Comparison of ENCODE assay signal across 8 cellular contexts in genomic region chr9:34590376-34591090, GRCh38. TPM values are rescaled to one million over a fixed set of nuclear protein-coding genes. Genes with fewer than 3 reads are reported as not detected.
DNase-seq lines count a peak whose midpoint lies in the region; ATAC-seq and TF ChIP-seq lines count a peak whose summit lies in the region.

No MANE protein-coding gene starts in this region.

- peak; percentile 66 for DNase-seq in GM23338 (ENCODE audit: low spot score)
- DNase-seq in activated CD8-positive, alpha-beta T cell treated with anti-CD3 and anti-CD28 coated beads, Interleukin-2, amount 10 ng/mL, durations not matched to agents 7 days and 5 days = no peak
- peak; percentile 67 to 88 (median 85) for DNase-seq in right cardiac atrium
- peak in 1 of 2 donors; percentile 69 for DNase-seq in gastrocnemius medialis
- no peak for DNase-seq in glomerular visceral epithelial cell (ENCODE audit: extremely low spot score)
- DNase-seq in GM13977 (ENCODE audit: low spot score) = no peak

- CTCF ChIA-PET in activated CD8-positive, alpha-beta T cell treated with anti-CD3 and anti-CD28 coated beads, Interleukin-2, amount 10 ng/mL, durations not matched to agents 7 days and 5 days (lab: Charles Lee) = interaction anchor here (0.8 to 2.9 kb wide), 11 partner anchors 8 to 187 kb away, joined by 3 to 32 read pairs (median 4); partner anchors contain the start of gene SIGMAR1

- in situ Hi-C loops in gastrocnemius medialis (cut with MboI; ENCODE audit: low sequenced_read_pairs in 4 of 4) (no loop called here), GM13977 (cut with MboI; ENCODE audit: low pct_unique_long_range_greater_than_20kb, low sequenced_read_pairs, unreplicated experiment) (loop anchor here (25.0 kb wide), 1 partner anchor 153 kb away; no protein-coding TSS in a partner anchor)

- 22% methylated on average over 35 of the region's 35 CpGs for WGBS in right cardiac atrium

- H3K27ac ChIP-seq in GM23338 (ENCODE audit: low read depth) = no peak overlapping the region
- peak overlapping the region; percentile 21 for H3K27ac ChIP-seq in right cardiac atrium (ENCODE audit: low read length)
- peak overlapping the region; percentile 82 to 93 (median 86) for H3K27ac ChIP-seq in gastrocnemius medialis

- H3K4me3 ChIP-seq in GM23338 (peak overlapping the region; percentile 70), right cardiac atrium (ENCODE audit: low read length) (peak overlapping the region; percentile 45), gastrocnemius medialis (peak overlapping the region; percentile 61 to 82 (median 72))

- POLR2A ChIA-PET in activated CD8-positive, alpha-beta T cell treated with anti-CD3 and anti-CD28 coated beads, Interleukin-2, amount 10 ng/mL, durations not matched to agents 7 days and 5 days (lab: Charles Lee) = no interaction called here

- peaks cover 96% of the 10 kb centered on the region for H3K27me3 ChIP-seq in GM23338 (ENCODE audit: insufficient read depth)
- no peaks in the 10 kb centered on the region for H3K27me3 ChIP-seq in right cardiac atrium (ENCODE audit: control insufficient read depth, insufficient read depth)
- no peaks in the 10 kb centered on the region for H3K27me3 ChIP-seq in gastrocnemius medialis

- no peaks in the 10 kb centered on the region for H3K79me2 ChIP-seq in GM23338 (replicated peaks; ENCODE audit: insufficient read depth)

- H3K9me3 Mint-ChIP-seq in GM23338 = peaks cover 3% of the 10 kb centered on the region; the same call in 1 of the 3 replicates
- no peaks in the 10 kb centered on the region for H3K9me3 Mint-ChIP-seq in activated CD8-positive, alpha-beta T cell treated with anti-CD3 and anti-CD28 coated beads, Interleukin-2, amount 10 ng/mL, durations not matched to agents 7 days and 5 days (ENCODE audit: insufficient read depth)

- H3K36me3 Mint-ChIP-seq in GM23338 (ENCODE audit: low read depth) = no peaks in the 10 kb centered on the region; the same call in 2 of the 3 replicates
- H3K36me3 Mint-ChIP-seq in activated CD8-positive, alpha-beta T cell treated with anti-CD3 and anti-CD28 coated beads, Interleukin-2, amount 10 ng/mL, durations not matched to agents 7 days and 5 days (ENCODE audit: low read depth) = no peaks in the 10 kb centered on the region

- intact Hi-C loops in right cardiac atrium (cut with DNase I) (loop anchor here in 3 of 4 donors (1.0 to 10.0 kb wide), 7 partner anchors 42 to 256 kb away; no protein-coding TSS in a partner anchor), gastrocnemius medialis (cut with DNase I; ENCODE audit: low total_unique reads) (loop anchor here (1.0 to 10.0 kb wide), 5 partner anchors 42 to 336 kb away; partner anchors contain the start of genes KIF24 and NUDT2)

- H3K27ac Mint-ChIP-seq in GM23338 = no peak overlapping the region
- H3K27ac Mint-ChIP-seq in activated CD8-positive, alpha-beta T cell treated with anti-CD3 and anti-CD28 coated beads, Interleukin-2, amount 10 ng/mL, durations not matched to agents 7 days and 5 days = no peak overlapping the region

- peak overlapping the region; percentile 94 for H3K4me2 ChIP-seq in GM23338

- H3K9me3 ChIP-seq in right cardiac atrium (ENCODE audit: control insufficient read depth, low read length) (no peaks in the 10 kb centered on the region), gastrocnemius medialis (no peaks in the 10 kb centered on the region)

- TF ChIP-seq CTCF in GM23338 (conservative IDR thresholded peaks at IDR 0.05; ENCODE audit: low read depth in 2 of 2) = no peak
- TF ChIP-seq CTCF in gastrocnemius medialis (IDR thresholded peaks at IDR 0.05 in 4 of 5, conservative IDR thresholded peaks at IDR 0.05 in 1 of 5) = no peak
- TF ChIP-seq CTCF in GM13977 (IDR thresholded peaks at IDR 0.05; ENCODE audit: extremely low read depth, insufficient read depth, missing control alignments) = no peak

- ATAC-seq in GM23338 (peak; percentile 18), right cardiac atrium (peak; percentile 30), gastrocnemius medialis (peak in 1 of 2 donors; percentile 3), HG02623 (IDR thresholded peaks at IDR 0.05; ENCODE audit: unreplicated experiment) (no peak), HG03378 (IDR thresholded peaks at IDR 0.05; ENCODE audit: unreplicated experiment) (no peak)
- ATAC-seq in activated CD8-positive, alpha-beta T cell treated with anti-CD3 and anti-CD28 coated beads, Interleukin-2, amount 10 ng/mL, durations not matched to agents 7 days and 5 days = no peak

- peaks cover 49% of the 10 kb centered on the region for H3K4me1 ChIP-seq in GM23338 (ENCODE audit: insufficient read depth)
- peaks cover 9% of the 10 kb centered on the region for H3K4me1 ChIP-seq in right cardiac atrium (ENCODE audit: control insufficient read depth, insufficient read depth, low read length)
- peaks cover 51 to 66% of the 10 kb centered on the region in 2 donors for H3K4me1 ChIP-seq in gastrocnemius medialis

- H3F3A ChIP-seq in GM23338 (replicated peaks; ENCODE audit: low read depth) = no peaks in the 10 kb centered on the region

- peak overlapping the region; percentile 79 for H3K4me3 Mint-ChIP-seq in GM23338
- peak overlapping the region; percentile 39 for H3K4me3 Mint-ChIP-seq in activated CD8-positive, alpha-beta T cell treated with anti-CD3 and anti-CD28 coated beads, Interleukin-2, amount 10 ng/mL, durations not matched to agents 7 days and 5 days

- peaks cover 6% of the 10 kb centered on the region for H4K20me1 ChIP-seq in GM23338 (replicated peaks; ENCODE audit: insufficient read depth)

- no peak for TF ChIP-seq POLR2A in gastrocnemius medialis (IDR thresholded peaks at IDR 0.05)

- peaks cover 85% of the 10 kb centered on the region for H3K27me3 Mint-ChIP-seq in GM23338 (ENCODE audit: insufficient read depth, low read depth, poor library complexity)
- H3K27me3 Mint-ChIP-seq in activated CD8-positive, alpha-beta T cell treated with anti-CD3 and anti-CD28 coated beads, Interleukin-2, amount 10 ng/mL, durations not matched to agents 7 days and 5 days (ENCODE audit: low read depth) = peaks cover 78% of the 10 kb centered on the region

- no peaks in the 10 kb centered on the region for H3K9me2 ChIP-seq in GM23338 (ENCODE audit: insufficient read depth)

- peak overlapping the region; percentile 97 for H2AFZ ChIP-seq in GM23338

- no peaks in the 10 kb centered on the region for H3K36me3 ChIP-seq in GM23338 (ENCODE audit: insufficient read depth)
- H3K36me3 ChIP-seq in gastrocnemius medialis = no peaks in the 10 kb centered on the region

- H3K4me1 Mint-ChIP-seq in GM23338 = peaks cover 39% of the 10 kb centered on the region
- H3K4me1 Mint-ChIP-seq in activated CD8-positive, alpha-beta T cell treated with anti-CD3 and anti-CD28 coated beads, Interleukin-2, amount 10 ng/mL, durations not matched to agents 7 days and 5 days (ENCODE audit: low read depth) = peaks cover 25% of the 10 kb centered on the region

TF ChIP-seq in GM23338, 12 proteins besides CTCF, POLR2A, EP300 and RAD21 (continues in another document):
- TF ChIP-seq ZNF331 (CRISPR knock-in tag; IDR thresholded peaks at IDR 0.05; ENCODE audit: low read depth) = no peak

RNA-seq across cellular contexts. Expression of gene CNTFR, which starts 1.0 kb away (rescaled TPM):
- total RNA-seq in GM23338 (2014; rRNA removed; shearing (Covaris generic)) = 1.1 and 1.9 TPM in 2 replicates
- polyA plus RNA-seq in GM23338 (2016; fragmentation: Nextera tagmentation; extraction: Ambion mirVana) (0.59 and 0.73 TPM in 2 replicates), right cardiac atrium (55.0 TPM)
- not detected for total RNA-seq in activated CD8-positive, alpha-beta T cell treated with anti-CD3 and anti-CD28 coated beads, Interleukin-2, amount 10 ng/mL, durations not matched to agents 7 days and 5 days
- total RNA-seq in right cardiac atrium (10 to 100 TPM; 14.9 to 66.4 (median 46.0) TPM), gastrocnemius medialis (100 to 1,000 TPM in 3 of 4 donors, 10 to 100 TPM in 1; 19.7 to 146 (median 118) TPM)

RNA-seq across cellular contexts. Expression of gene RPP25L, which starts 21.4 kb away (rescaled TPM):
- total RNA-seq in GM23338 (2014; rRNA removed; shearing (Covaris generic)) = 19.9 and 25.1 TPM in 2 replicates
- polyA plus RNA-seq in GM23338 (2016; fragmentation: Nextera tagmentation; extraction: Ambion mirVana) (16.4 and 18.5 TPM in 2 replicates), right cardiac atrium (49.0 TPM)
- total RNA-seq in activated CD8-positive, alpha-beta T cell treated with anti-CD3 and anti-CD28 coated beads, Interleukin-2, amount 10 ng/mL, durations not matched to agents 7 days and 5 days = 10 to 100 TPM; 23.2 to 26.4 TPM
- total RNA-seq in right cardiac atrium (10 to 100 TPM; 17.8 to 34.5 (median 31.3) TPM), gastrocnemius medialis (100 to 1,000 TPM in 2 of 4 donors, 10 to 100 TPM in 2; 53.7 to 138 (median 97.2) TPM)

RNA-seq across cellular contexts. Expression of gene DCTN3, which starts 29.8 kb away (rescaled TPM):
- total RNA-seq in GM23338 (2014; rRNA removed; shearing (Covaris generic)) = 12.9 and 20.6 TPM in 2 replicates
- polyA plus RNA-seq in GM23338 (2016; fragmentation: Nextera tagmentation; extraction: Ambion mirVana) (17.9 and 23.2 TPM in 2 replicates), right cardiac atrium (113 TPM)
- 100 to 1,000 TPM; 134 to 140 TPM for total RNA-seq in activated CD8-positive, alpha-beta T cell treated with anti-CD3 and anti-CD28 coated beads, Interleukin-2, amount 10 ng/mL, durations not matched to agents 7 days and 5 days
- total RNA-seq in right cardiac atrium (100 to 1,000 TPM in 3 of 4 donors, 10 to 100 TPM in 1; 99.3 to 128 (median 117) TPM), gastrocnemius medialis (100 to 1,000 TPM in 2 of 4 donors, 10 to 100 TPM in 2; 62.8 to 174 (median 105) TPM)

RNA-seq across cellular contexts. Expression of gene ARID3C, which starts 38.3 kb away (rescaled TPM):
- 0.49 TPM in 1 of 2 replicates, not detected in the other for total RNA-seq in GM23338 (2014; rRNA removed; shearing (Covaris generic))
- polyA plus RNA-seq in GM23338 (2016; fragmentation: Nextera tagmentation; extraction: Ambion mirVana) (not detected in 2 replicates), right cardiac atrium (not detected)
- total RNA-seq in activated CD8-positive, alpha-beta T cell treated with anti-CD3 and anti-CD28 coated beads, Interleukin-2, amount 10 ng/mL, durations not matched to agents 7 days and 5 days = under 1 TPM in 1 of 2 experiments, not detected in 1; 0.34 TPM
- total RNA-seq in right cardiac atrium (not detected), gastrocnemius medialis (not detected)

RNA-seq across cellular contexts. Expression of gene SIGMAR1, which starts 47.1 kb away (rescaled TPM):
- total RNA-seq in GM23338 (2014; rRNA removed; shearing (Covaris generic)) = 104 and 167 TPM in 2 replicates
- polyA plus RNA-seq in GM23338 (2016; fragmentation: Nextera tagmentation; extraction: Ambion mirVana) = 76.4 and 82.3 TPM in 2 replicates
- 10 to 100 TPM; 66.7 to 66.9 TPM for total RNA-seq in activated CD8-positive, alpha-beta T cell treated with anti-CD3 and anti-CD28 coated beads, Interleukin-2, amount 10 ng/mL, durations not matched to agents 7 days and 5 days
- 10 to 100 TPM; 28.6 to 37.2 (median 35.5) TPM for total RNA-seq in right cardiac atrium
- polyA plus RNA-seq in right cardiac atrium = 36.0 TPM
- 10 to 100 TPM; 18.9 to 35.7 (median 27.4) TPM for total RNA-seq in gastrocnemius medialis

Comparison
In these comparisons a context has a peak if more than half of its experiments do, and no peak if none do; other contexts are left out.
1. ATAC-seq: peak in GM23338 (single experiment) and right cardiac atrium (2 of 2); none in activated CD8-positive, alpha-beta T cell treated with anti-CD3 and anti-CD28 coated beads, Interleukin-2, amount 10 ng/mL, durations not matched to agents 7 days and 5 days (single experiment), HG02623 (single experiment) and HG03378 (single experiment).
2. DNase-seq: peak in GM23338 (single experiment) and right cardiac atrium (3 of 3); none in activated CD8-positive, alpha-beta T cell treated with anti-CD3 and anti-CD28 coated beads, Interleukin-2, amount 10 ng/mL, durations not matched to agents 7 days and 5 days (single experiment), glomerular visceral epithelial cell (single experiment) and GM13977 (single experiment).
3. Peak in every context shown above with its lines, with median percentiles within 50 percentile points of each other: H3K4me3 ChIP-seq.